ENCODE assay signal across 8 cellular contexts in genomic region chr5:143401846-143402463, GRCh38.
DNase-seq lines count a peak whose midpoint lies in the region; ATAC-seq and TF ChIP-seq lines count a peak whose summit lies in the region.

No MANE protein-coding gene starts in this region.

- no peak for TF ChIP-seq CTCF in AG04449 (IDR thresholded peaks at IDR 0.05; ENCODE audit: insufficient read depth, low read length, missing control alignments)

- peaks cover 61% of the 10 kb centered on the region for H3K4me1 Mint-ChIP-seq in activated naive CD8-positive, alpha-beta T cell (ENCODE audit: low read depth)
- H3K4me1 Mint-ChIP-seq in stimulated activated memory B cell treated with anti-CD40 and anti-IgM and Interleukin-4, amounts not matched to agents 10 μg/mL and 1 μg/mL and 100 μg/mL, for 72 hours, result peaks cover 47% of the 10 kb centered on the region

- CTCF ChIA-PET in AG04449 (lab: Yijun Ruan, JAX), result interaction anchor here (1.5 to 2.1 kb wide), 2 partner anchors 246 to 423 kb away, joined by 3 to 12 read pairs; no protein-coding TSS in a partner anchor

- H3K9ac ChIP-seq in iPS-20b (ENCODE audit: low read depth, low read length), result no peak overlapping the region

- POLR2A ChIA-PET in AG04449 (lab: Yijun Ruan, JAX), result interaction anchor here (0.6 kb wide), 1 partner anchor 335 kb away, joined by 3 read pairs; no protein-coding TSS in a partner anchor

- no peaks in the 10 kb centered on the region for H3K9me3 Mint-ChIP-seq in activated naive CD8-positive, alpha-beta T cell (ENCODE audit: low read depth)
- H3K9me3 Mint-ChIP-seq in stimulated activated memory B cell treated with anti-CD40 and anti-IgM and Interleukin-4, amounts not matched to agents 10 μg/mL and 1 μg/mL and 100 μg/mL, for 72 hours, result no peaks in the 10 kb centered on the region

- H3K4me3 ChIP-seq in AG04449 (ENCODE audit: low read depth, low read length), result peak overlapping the region; percentile 80
- peak overlapping the region; percentile 80 for H3K4me3 ChIP-seq in iPS-20b (ENCODE audit: low read length)

- peak overlapping the region; percentile 92 for H3K4me3 Mint-ChIP-seq in activated naive CD8-positive, alpha-beta T cell
- peak overlapping the region; percentile 87 for H3K4me3 Mint-ChIP-seq in stimulated activated memory B cell treated with anti-CD40 and anti-IgM and Interleukin-4, amounts not matched to agents 10 μg/mL and 1 μg/mL and 100 μg/mL, for 72 hours

- peaks cover 45% of the 10 kb centered on the region for H3K4me1 ChIP-seq in iPS-20b (ENCODE audit: insufficient read depth, low read length)

- H3K9me3 ChIP-seq in iPS-20b (ENCODE audit: insufficient read depth, low read depth, low read length), result no peaks in the 10 kb centered on the region

- no peak for ATAC-seq in stimulated activated memory B cell treated with anti-CD40 and anti-IgM and Interleukin-4, amounts not matched to agents 10 μg/mL and 1 μg/mL and 100 μg/mL, for 72 hours
- ATAC-seq in HG03139 (IDR thresholded peaks at IDR 0.05; ENCODE audit: unreplicated experiment), result no peak

- H3K27ac ChIP-seq in iPS-20b (ENCODE audit: low read length), result no peak overlapping the region

- H3K36me3 Mint-ChIP-seq in activated naive CD8-positive, alpha-beta T cell, result peaks cover 22% of the 10 kb centered on the region
- H3K36me3 Mint-ChIP-seq in stimulated activated memory B cell treated with anti-CD40 and anti-IgM and Interleukin-4, amounts not matched to agents 10 μg/mL and 1 μg/mL and 100 μg/mL, for 72 hours, result peaks cover 10% of the 10 kb centered on the region

- H3K27me3 Mint-ChIP-seq in activated naive CD8-positive, alpha-beta T cell, result no peaks in the 10 kb centered on the region
- H3K27me3 Mint-ChIP-seq in stimulated activated memory B cell treated with anti-CD40 and anti-IgM and Interleukin-4, amounts not matched to agents 10 μg/mL and 1 μg/mL and 100 μg/mL, for 72 hours, result no peaks in the 10 kb centered on the region

- no peak for DNase-seq in AG04449 (ENCODE audit: low read depth, low spot score)
- peak; percentile 40 for DNase-seq in HCEC 1CT
- no peak for DNase-seq in AG08395 (ENCODE audit: low spot score)
- no peak for DNase-seq in activated CD8-positive, alpha-beta memory T cell treated with anti-CD3 and anti-CD28 coated beads, Interleukin-2, amount 50 U/mL, for 48 hours

- peaks cover 41% of the 10 kb centered on the region for H3K27me3 ChIP-seq in iPS-20b (ENCODE audit: insufficient read depth, low read length)

- peak overlapping the region; percentile 88 for H3K27ac Mint-ChIP-seq in activated naive CD8-positive, alpha-beta T cell
- peak overlapping the region; percentile 100 for H3K27ac Mint-ChIP-seq in stimulated activated memory B cell treated with anti-CD40 and anti-IgM and Interleukin-4, amounts not matched to agents 10 μg/mL and 1 μg/mL and 100 μg/mL, for 72 hours

- no peaks in the 10 kb centered on the region for H3K36me3 ChIP-seq in iPS-20b (ENCODE audit: insufficient read depth, low read depth, low read length)
